Comparison of ENCODE assay signal across 1 cellular context in genomic region chr2:102664439-102665042, GRCh38.
TF ChIP-seq lines count a peak whose summit lies in the region.

No MANE protein-coding gene starts in this region.

TF ChIP-seq in K562, 482 proteins besides CTCF, POLR2A, EP300 and RAD21 (continued from another document and continues in another):
- TF ChIP-seq ZMIZ1 (IDR thresholded peaks at IDR 0.05; ENCODE audit: low read depth in 2 of 2, low read length in 2 of 2), result no peak
- peak; percentile 87 for TF ChIP-seq CEBPB (tag; IDR thresholded peaks at IDR 0.05)
- TF ChIP-seq MTA2 (IDR thresholded peaks at IDR 0.05; ENCODE audit: low read depth), result no peak; the same call in 1 of the 2 replicates
- TF ChIP-seq ZBTB40 (IDR thresholded peaks at IDR 0.05), result no peak
- no peak for TF ChIP-seq ZBTB40 (CRISPR knock-in tag; IDR thresholded peaks at IDR 0.05)
- TF ChIP-seq MCM7 (IDR thresholded peaks at IDR 0.05), result no peak
- 0 out of 2 replicates have a peak, but pooled peaks have one; percentile 23 for TF ChIP-seq MAFG (tag; conservative IDR thresholded peaks at IDR 0.05)
- no peak for TF ChIP-seq SMAD2 (IDR thresholded peaks at IDR 0.05; ENCODE audit: low read depth, low read length)
- TF ChIP-seq GTF2E2 (tag; IDR thresholded peaks at IDR 0.05), result no peak
- no peak for TF ChIP-seq HCFC1 (IDR thresholded peaks at IDR 0.05; ENCODE audit: low read depth, low read length)
- TF ChIP-seq NBN (IDR thresholded peaks at IDR 0.05; ENCODE audit: low read depth), result peak; percentile 22; the same call in 1 of the 2 replicates
- no peak for TF ChIP-seq ARID4B (CRISPR knock-in tag; IDR thresholded peaks at IDR 0.05)
- no peak; the same call in 1 of the 2 replicates for TF ChIP-seq ESRRA (IDR thresholded peaks at IDR 0.05; ENCODE audit: borderline replicate concordance, low read depth)
- no peak for TF ChIP-seq HMGXB4 (CRISPR knock-in tag; IDR thresholded peaks at IDR 0.05)
- TF ChIP-seq SMARCE1 (IDR thresholded peaks at IDR 0.05), result peak; percentile 71; the same call in 1 of the 2 replicates
- no peak for TF ChIP-seq SRSF9 (IDR thresholded peaks at IDR 0.05; ENCODE audit: borderline replicate concordance, low read depth, low read length)
- TF ChIP-seq PKNOX1 (IDR thresholded peaks at IDR 0.05), result peak; percentile 86
- TF ChIP-seq HNRNPK (IDR thresholded peaks at IDR 0.05; ENCODE audit: low read depth, low read length, poor library complexity, severe bottlenecking), result no peak
- peak; percentile 86 for TF ChIP-seq MECOM (CRISPR knock-in tag; IDR thresholded peaks at IDR 0.05)
- TF ChIP-seq CCNT2 (IDR thresholded peaks at IDR 0.05; ENCODE audit: borderline replicate concordance, extremely low read depth, insufficient read length, low read depth, low read length), result no peak
- TF ChIP-seq ZBTB33 (CRISPR knock-in tag; IDR thresholded peaks at IDR 0.05), result no peak
- TF ChIP-seq RAD51 (IDR thresholded peaks at IDR 0.05; ENCODE audit: borderline replicate concordance, low read depth), result 0 out of 2 replicates have a peak, but pooled peaks have one; percentile 34
- TF ChIP-seq TCFL5 (CRISPR knock-in tag; conservative IDR thresholded peaks at IDR 0.05), result no peak
- no peak for TF ChIP-seq TBP (optimal IDR thresholded peaks at IDR 0.05; ENCODE audit: low read depth, low read length)
- TF ChIP-seq DDX20 (tag; IDR thresholded peaks at IDR 0.05; ENCODE audit: low read depth), result no peak
- no peak for TF ChIP-seq ZBTB26 (CRISPR knock-in tag; IDR thresholded peaks at IDR 0.05)
- no peak for TF ChIP-seq ZSCAN29 (IDR thresholded peaks at IDR 0.05)
- no peak for TF ChIP-seq ZNF23 (CRISPR knock-in tag; IDR thresholded peaks at IDR 0.05)
- TF ChIP-seq ZKSCAN8 (CRISPR knock-in tag; IDR thresholded peaks at IDR 0.05), result no peak
- no peak for TF ChIP-seq MYBL2 (IDR thresholded peaks at IDR 0.05; ENCODE audit: low read depth)
- no peak for TF ChIP-seq MYBL2 (CRISPR knock-in tag; IDR thresholded peaks at IDR 0.05; ENCODE audit: borderline replicate concordance)
- no peak for TF ChIP-seq THRA (IDR thresholded peaks at IDR 0.05)
- TF ChIP-seq DPF2 (IDR thresholded peaks at IDR 0.05), result peak; percentile 73
- TF ChIP-seq KDM4B (IDR thresholded peaks at IDR 0.05; ENCODE audit: borderline replicate concordance in 2 of 2, low read depth in 1 of 2), result no peak
